Comparison of ENCODE assay signal across 19 cellular contexts in genomic region chr11:15212876-15213275, GRCh38.
"Had no signal": no experiment of that assay in that cellular context is flagged by ENCODE, and none has a peak within 500 bp of the region (broad histone marks: within the 10 kb centered on the region; RNA-seq: fewer than 3 reads in every experiment).

No MANE protein-coding gene starts in this region.

- H3K36me3 Mint-ChIP-seq: activated naive CD8-positive, alpha-beta T cell; mesothelial cell of epicardium; natural killer cell; type B pancreatic cell; WTC11 had no signal

- DNase-seq: activated T-cell treated with anti-CD3 and anti-CD28 coated beads, Interleukin-2, amount 50 U/mL, for 1 hour; adrenal gland; cerebellar nuclear complex; cortex of kidney; kidney glomerular epithelial cell; left ventricle myocardium superior; mammary epithelial cell; natural killer cell; stimulated activated CD4-positive, alpha-beta T cell treated with anti-CD3 and anti-CD28 coated beads, Interleukin-4, amount 100 ng/mL, for 1 hour; stimulated activated naive CD4-positive, alpha-beta T cell; testis had no signal

- H3K27ac ChIP-seq: adrenal gland, foreskin keratinocyte, prostate gland, testis, vagina had no signal

- H3K27me3 Mint-ChIP-seq: activated T-helper 17 cell treated with anti-CD3 and anti-CD28 coated beads, Interleukin-2, amount 50 U/mL, for 72 hours had no signal

- H3K4me1 ChIP-seq: adrenal gland, foreskin keratinocyte, prostate gland, testis, vagina had no signal

- H3K36me3 ChIP-seq: adrenal gland, prostate gland, vagina had no signal

- H3K4me1 Mint-ChIP-seq: activated T-helper 17 cell treated with anti-CD3 and anti-CD28 coated beads, Interleukin-2, amount 50 U/mL, for 72 hours; mesothelial cell of epicardium; natural killer cell had no signal

- H3K9me3 ChIP-seq: adrenal gland, prostate gland, testis, vagina had no signal

- H3K4me3 ChIP-seq: adrenal gland, prostate gland, testis, vagina had no signal

- H3K27me3 ChIP-seq: adrenal gland, foreskin keratinocyte, testis, vagina had no signal

- H3K4me3 Mint-ChIP-seq: activated naive CD8-positive, alpha-beta T cell; activated T-helper 17 cell treated with anti-CD3 and anti-CD28 coated beads, Interleukin-2, amount 50 U/mL, for 72 hours; mesothelial cell of epicardium; natural killer cell; type B pancreatic cell; WTC11 had no signal

- H3K9me3 Mint-ChIP-seq: activated T-helper 17 cell treated with anti-CD3 and anti-CD28 coated beads, Interleukin-2, amount 50 U/mL, for 72 hours; mesothelial cell of epicardium; natural killer cell; type B pancreatic cell; WTC11 had no signal

- H3K27ac Mint-ChIP-seq: activated naive CD8-positive, alpha-beta T cell; activated T-helper 17 cell treated with anti-CD3 and anti-CD28 coated beads, Interleukin-2, amount 50 U/mL, for 72 hours; mesothelial cell of epicardium; natural killer cell; type B pancreatic cell; WTC11 had no signal

- ATAC-seq: activated T-helper 17 cell treated with anti-CD3 and anti-CD28 coated beads, Interleukin-2, amount 50 U/mL, for 72 hours; left ventricle myocardium superior; natural killer cell; WTC11 had no signal
